Comparison of ENCODE assay signal across 8 cellular contexts in genomic region chr7:23181684-23182553, GRCh38. TPM values are rescaled to one million over a fixed set of nuclear protein-coding genes. Genes with fewer than 3 reads are reported as not detected.
A peak's percentile ranks its signal among the peaks of the same experiment; 100 is the strongest.
DNase-seq lines count a peak whose midpoint lies in the region; ATAC-seq and TF ChIP-seq lines count a peak whose summit lies in the region.

TSS of gene NUP42 (plus strand) at chr7:23182048. CDS start at chr7:23182086, 38 bp downstream.

- H3K4me1 ChIP-seq in prostate gland (replicated peaks) (no peaks in the 10 kb centered on the region), urinary bladder (ENCODE audit: insufficient read depth) (no peaks in the 10 kb centered on the region)

- H3K4me3 ChIP-seq in prostate gland (peak within 1 kb of the TSS; percentile 68 to 71), urinary bladder (ENCODE audit: low read depth, low read length) (peak within 1 kb of the TSS; percentile 84)

- H3K27ac ChIP-seq in angular gyrus (ENCODE audit: low read depth, low read length) (peak within 1 kb of the TSS; percentile 71), prostate gland (peak within 1 kb of the TSS; percentile 82 to 85), urinary bladder (ENCODE audit: low read depth) (peak within 1 kb of the TSS; percentile 82)

- WGBS in prostate gland, result under 1% methylated on average over 63 of the region's 63 CpGs
- WGBS in urinary bladder, result under 1% methylated on average over 63 of the region's 63 CpGs

- ATAC-seq in GM18498 (IDR thresholded peaks at IDR 0.05; ENCODE audit: unreplicated experiment), result peak; percentile 95
- peak; percentile 96 for ATAC-seq in HG02938 (IDR thresholded peaks at IDR 0.05; ENCODE audit: unreplicated experiment)
- peak; percentile 95 for ATAC-seq in left ventricle myocardium superior

- H3K27me3 ChIP-seq in prostate gland (replicated peaks; ENCODE audit: insufficient read depth), result no peaks in the 10 kb centered on the region

- TF ChIP-seq CTCF in prostate gland (IDR thresholded peaks at IDR 0.05), result peak in 1 of 4 experiments; percentile 14

- TF ChIP-seq POLR2A in prostate gland (IDR thresholded peaks at IDR 0.05), result peak; percentile 66

- H3K9me3 ChIP-seq in prostate gland, result no peaks in the 10 kb centered on the region

- peak; percentile 91 to 94 for DNase-seq in NCI-H187 (lab: John Stamatoyannopoulos, UW)
- peak; percentile 84 to 99 (median 93) for DNase-seq in T-helper 2 cell
- peak; percentile 94 for DNase-seq in left ventricle myocardium superior
- peak; percentile 91 for DNase-seq in prostate gland (ENCODE audit: low spot score)

- H3K36me3 ChIP-seq in prostate gland (no peaks in the 10 kb centered on the region), urinary bladder (ENCODE audit: insufficient read depth) (no peaks in the 10 kb centered on the region)

- intact Hi-C loops in left ventricle myocardium superior (cut with micrococcal nuclease) (loop anchor here (10.0 kb wide), 1 partner anchor 77 kb away; the partner anchor contains the start of gene KLHL7), prostate gland (cut with DNase I) (loop anchor here (2.0 to 5.0 kb wide), 2 partner anchors 77 to 350 kb away; partner anchors contain the start of genes KLHL7 and TRA2A)

RNA-seq across cellular contexts. Expression of gene NUP42, which starts in this region (rescaled TPM):
- total RNA-seq in left ventricle myocardium superior (26.6 TPM), prostate gland (10 to 100 TPM; 36.6 to 62.9 TPM), urinary bladder (50.4 TPM)
- polyA plus RNA-seq in urinary bladder, result 28.5 TPM

Comparison
In these comparisons a context has a peak if more than half of its experiments do, and no peak if none do; other contexts are left out.
1. Peak in every context shown above with its lines: DNase-seq, ATAC-seq, H3K4me3 ChIP-seq and H3K27ac ChIP-seq.